Comparison of ENCODE assay signal across 8 cellular contexts in genomic region chr6:156809034-156809433, GRCh38. TPM values are rescaled to one million over a fixed set of nuclear protein-coding genes. Genes with fewer than 3 reads are reported as not detected.
DNase-seq lines count a peak whose midpoint lies in the region; ATAC-seq and TF ChIP-seq lines count a peak whose summit lies in the region.

No MANE protein-coding gene starts in this region.

- H3K27me3 Mint-ChIP-seq in CD14-positive monocyte (ENCODE audit: low read depth in 3 of 3) (no peaks in the 10 kb centered on the region), naive B cell (no peaks in the 10 kb centered on the region)
- H3K27me3 Mint-ChIP-seq in activated naive CD8-positive, alpha-beta T cell treated with anti-CD3 and anti-CD28 coated beads, Interleukin-2, amount 50 U/mL, for 24 hours, result no peaks in the 10 kb centered on the region
- no peaks in the 10 kb centered on the region for H3K27me3 Mint-ChIP-seq in activated T-helper 1 cell treated with anti-CD3 and anti-CD28 coated beads, Interleukin-12 subunit alpha, Interleukin-12 subunit beta, Interleukin-2, Interleukin-4 antibody, amounts not matched to agents 30 ng/mL and 10 ng/mL and 1 ng/mL, durations not matched to agents 14 hours and 24 hours and 36 hours (ENCODE audit: insufficient read depth)

- peaks cover under 1 to 2% of the 10 kb centered on the region in 2 donors for H3K36me3 Mint-ChIP-seq in CD14-positive monocyte
- H3K36me3 Mint-ChIP-seq in activated naive CD8-positive, alpha-beta T cell treated with anti-CD3 and anti-CD28 coated beads, Interleukin-2, amount 50 U/mL, for 24 hours (ENCODE audit: low read depth), result peaks cover 16% of the 10 kb centered on the region
- peaks cover 7 to 13% of the 10 kb centered on the region in 2 donors for H3K36me3 Mint-ChIP-seq in naive B cell
- H3K36me3 Mint-ChIP-seq in activated T-helper 1 cell treated with anti-CD3 and anti-CD28 coated beads, Interleukin-12 subunit alpha, Interleukin-12 subunit beta, Interleukin-2, Interleukin-4 antibody, amounts not matched to agents 30 ng/mL and 10 ng/mL and 1 ng/mL, durations not matched to agents 14 hours and 24 hours and 36 hours (ENCODE audit: low read depth), result peaks cover 7% of the 10 kb centered on the region

- TF ChIP-seq CTCF in CD14-positive monocyte (IDR thresholded peaks at IDR 0.05), result no peak

- ATAC-seq in GM19395 (IDR thresholded peaks at IDR 0.05; ENCODE audit: unreplicated experiment), result peak; percentile 86
- peak; percentile 91 for ATAC-seq in HG03342 (IDR thresholded peaks at IDR 0.05; ENCODE audit: unreplicated experiment)
- peak; percentile 52 for ATAC-seq in activated naive CD8-positive, alpha-beta T cell treated with anti-CD3 and anti-CD28 coated beads, Interleukin-2, amount 50 U/mL, for 24 hours
- peak; percentile 87 to 91 for ATAC-seq in naive B cell (ENCODE audit: low read depth in 2 of 2)

- intact Hi-C loops in CD14-positive monocyte (cut with micrococcal nuclease), result no loop called here
- intact Hi-C loops in activated T-helper 1 cell treated with anti-CD3 and anti-CD28 coated beads, Interleukin-12 subunit alpha, Interleukin-12 subunit beta, Interleukin-2, Interleukin-4 antibody, amounts not matched to agents 30 ng/mL and 10 ng/mL and 1 ng/mL, durations not matched to agents 14 hours and 24 hours and 36 hours (cut with micrococcal nuclease), result no loop called here

- H3K9me3 Mint-ChIP-seq in CD14-positive monocyte, result peaks cover 0 to 4% (median 2%) of the 10 kb centered on the region in 7 donors
- H3K9me3 Mint-ChIP-seq in activated naive CD8-positive, alpha-beta T cell treated with anti-CD3 and anti-CD28 coated beads, Interleukin-2, amount 50 U/mL, for 24 hours, result no peaks in the 10 kb centered on the region
- peaks cover 0 to 5% (median 1%) of the 10 kb centered on the region in 7 donors for H3K9me3 Mint-ChIP-seq in naive B cell
- peaks cover 4% of the 10 kb centered on the region for H3K9me3 Mint-ChIP-seq in activated T-helper 1 cell treated with anti-CD3 and anti-CD28 coated beads, Interleukin-12 subunit alpha, Interleukin-12 subunit beta, Interleukin-2, Interleukin-4 antibody, amounts not matched to agents 30 ng/mL and 10 ng/mL and 1 ng/mL, durations not matched to agents 14 hours and 24 hours and 36 hours

- H3K4me1 Mint-ChIP-seq in CD14-positive monocyte (peaks cover 46% of the 10 kb centered on the region), naive B cell (peaks cover 76 to 94% (median 82%) of the 10 kb centered on the region in 3 donors)
- H3K4me1 Mint-ChIP-seq in activated naive CD8-positive, alpha-beta T cell treated with anti-CD3 and anti-CD28 coated beads, Interleukin-2, amount 50 U/mL, for 24 hours, result peaks cover 85% of the 10 kb centered on the region
- H3K4me1 Mint-ChIP-seq in activated T-helper 1 cell treated with anti-CD3 and anti-CD28 coated beads, Interleukin-12 subunit alpha, Interleukin-12 subunit beta, Interleukin-2, Interleukin-4 antibody, amounts not matched to agents 30 ng/mL and 10 ng/mL and 1 ng/mL, durations not matched to agents 14 hours and 24 hours and 36 hours (ENCODE audit: low read depth), result peaks cover 33% of the 10 kb centered on the region

- peak overlapping the region in 2 of 7 donors; percentile 28 to 69 for H3K27ac Mint-ChIP-seq in CD14-positive monocyte
- H3K27ac Mint-ChIP-seq in activated naive CD8-positive, alpha-beta T cell treated with anti-CD3 and anti-CD28 coated beads, Interleukin-2, amount 50 U/mL, for 24 hours, result peak overlapping the region; percentile 67
- peak overlapping the region in 5 of 6 donors; percentile 76 to 92 (median 83) for H3K27ac Mint-ChIP-seq in naive B cell
- H3K27ac Mint-ChIP-seq in activated T-helper 1 cell treated with anti-CD3 and anti-CD28 coated beads, Interleukin-12 subunit alpha, Interleukin-12 subunit beta, Interleukin-2, Interleukin-4 antibody, amounts not matched to agents 30 ng/mL and 10 ng/mL and 1 ng/mL, durations not matched to agents 14 hours and 24 hours and 36 hours, result no peak overlapping the region

- H3K4me3 Mint-ChIP-seq in CD14-positive monocyte (no peak overlapping the region), naive B cell (peak overlapping the region in 4 of 8 donors; percentile 52 to 76 (median 65))
- peak overlapping the region; percentile 0 for H3K4me3 Mint-ChIP-seq in activated naive CD8-positive, alpha-beta T cell treated with anti-CD3 and anti-CD28 coated beads, Interleukin-2, amount 50 U/mL, for 24 hours
- no peak overlapping the region for H3K4me3 Mint-ChIP-seq in activated T-helper 1 cell treated with anti-CD3 and anti-CD28 coated beads, Interleukin-12 subunit alpha, Interleukin-12 subunit beta, Interleukin-2, Interleukin-4 antibody, amounts not matched to agents 30 ng/mL and 10 ng/mL and 1 ng/mL, durations not matched to agents 14 hours and 24 hours and 36 hours

- DNase-seq in CD14-positive monocyte (ENCODE audit: low spot score), result peak; percentile 71
- no peak for DNase-seq in activated naive CD8-positive, alpha-beta T cell treated with anti-CD3 and anti-CD28 coated beads, Interleukin-2, amount 50 U/mL, for 24 hours
- peak; percentile 31 for DNase-seq in naive B cell
- DNase-seq in 8988T, result no peak
- DNase-seq in activated T-helper 1 cell treated with anti-CD3 and anti-CD28 coated beads, Interleukin-12 subunit alpha, Interleukin-12 subunit beta, Interleukin-2, Interleukin-4 antibody, amounts not matched to agents 30 ng/mL and 10 ng/mL and 1 ng/mL, durations not matched to agents 14 hours and 24 hours and 36 hours (ENCODE audit: low spot score), result no peak
- no peak for DNase-seq in DMS79 treated with DMSO at 0.1 percent for 48 hours (lab: John Stamatoyannopoulos, UW)

RNA-seq across cellular contexts. Expression of gene ARID1B, which starts 31.9 kb away (rescaled TPM):
- 1 to 10 TPM; 3.2 to 3.8 TPM for polyA plus RNA-seq in CD14-positive monocyte
- polyA plus RNA-seq in naive B cell (ENCODE audit: low read depth in 6 of 6), result 10 to 100 TPM; 16.6 to 44.1 (median 27.5) TPM
- total RNA-seq in activated T-helper 1 cell treated with anti-CD3 and anti-CD28 coated beads, Interleukin-12 subunit alpha, Interleukin-12 subunit beta, Interleukin-2, Interleukin-4 antibody, amounts not matched to agents 30 ng/mL and 10 ng/mL and 1 ng/mL, durations not matched to agents 14 hours and 24 hours and 36 hours, result 73.6 and 79.1 TPM in 2 replicates

Comparison
In these comparisons a context has a peak if more than half of its experiments do, and no peak if none do; other contexts are left out.
1. DNase-seq: peak in CD14-positive monocyte (single experiment) and naive B cell (single experiment); none in activated naive CD8-positive, alpha-beta T cell treated with anti-CD3 and anti-CD28 coated beads, Interleukin-2, amount 50 U/mL, for 24 hours (single experiment), 8988T (single experiment), activated T-helper 1 cell treated with anti-CD3 and anti-CD28 coated beads, Interleukin-12 subunit alpha, Interleukin-12 subunit beta, Interleukin-2, Interleukin-4 antibody, amounts not matched to agents 30 ng/mL and 10 ng/mL and 1 ng/mL, durations not matched to agents 14 hours and 24 hours and 36 hours (single experiment) and DMS79 treated with DMSO at 0.1 percent for 48 hours (single experiment).
2. Peak in every context shown above with its lines, with median percentiles within 50 percentile points of each other: ATAC-seq.